ENCODE assay signal across 25 cellular contexts in genomic region chr3:9388562-9389272, GRCh38. TPM values are rescaled to one million over a fixed set of nuclear protein-coding genes. Genes with fewer than 3 reads are reported as not detected.
DNase-seq lines count a peak whose midpoint lies in the region; ATAC-seq and TF ChIP-seq lines count a peak whose summit lies in the region.
"Had no signal": no experiment of that assay in that cellular context is flagged by ENCODE, and none has a peak within 500 bp of the region (broad histone marks: within the 10 kb centered on the region; RNA-seq: fewer than 3 reads in every experiment).

No MANE protein-coding gene starts in this region.

- CTCF ChIA-PET in HEK293 (lab: Yijun Ruan, JAX): interaction anchor here (0.6 kb wide), 2 partner anchors 30 to 40 kb away, joined by 3 read pairs; no protein-coding TSS in a partner anchor

- DNase-seq in activated T-cell treated with anti-CD3 and anti-CD28 coated beads, Interleukin-2, amount 50 U/mL, for 72 hours: no peak
- DNase-seq in activated T-cell treated with anti-CD3 and anti-CD28 coated beads, Interleukin-2, amount 50 U/mL, for 48 hours: no peak
- DNase-seq in mesothelial cell of epicardium (ENCODE audit: low spot score in 2 of 2, unreplicated experiment in 2 of 2): no peak
- DNase-seq in NCI-H2227 treated with DMSO at 0.1 percent for 48 hours (lab: John Stamatoyannopoulos, UW): no peak
- no peak for DNase-seq in prostate gland (ENCODE audit: low spot score)
- DNase-seq: activated CD4-positive, alpha-beta T cell treated with anti-CD3 and anti-CD28 coated beads for 1 hour; activated gamma-delta T cell treated with Interleukin-2 at 50 U/mL for 16 hours; amniotic stem cell; gastrocnemius medialis; kidney; left ventricle myocardium superior; naive B cell; NCI-H1048; NCI-H187; NCI-H2171; NCI-H510A treated with DMSO at 0.1 percent for 48 hours; nucleus accumbens; trophoblast cell had no signal

- H3K4me3 Mint-ChIP-seq in activated T-cell treated with anti-CD3 and anti-CD28 coated beads, Interleukin-2, amount 50 U/mL, for 72 hours: no peak overlapping the region
- H3K4me3 Mint-ChIP-seq in activated naive CD8-positive, alpha-beta T cell: no peak overlapping the region
- no peak overlapping the region for H3K4me3 Mint-ChIP-seq in mesothelial cell of epicardium
- H3K4me3 Mint-ChIP-seq: B cell; brain; naive B cell; stimulated activated memory B cell treated with anti-CD40 and anti-IgM and Interleukin-4, amounts not matched to agents 10 μg/mL and 1 μg/mL and 100 μg/mL, for 72 hours had no signal

- intact Hi-C loops in prostate gland (cut with DNase I): no loop called here

- no peak for TF ChIP-seq POLR2A in prostate gland (IDR thresholded peaks at IDR 0.05)

- no peaks in the 10 kb centered on the region for H3K27me3 Mint-ChIP-seq in activated T-cell treated with anti-CD3 and anti-CD28 coated beads, Interleukin-2, amount 50 U/mL, for 72 hours (ENCODE audit: low read depth)
- no peaks in the 10 kb centered on the region for H3K27me3 Mint-ChIP-seq in activated naive CD8-positive, alpha-beta T cell
- H3K27me3 Mint-ChIP-seq in mesothelial cell of epicardium (ENCODE audit: low read depth): no peaks in the 10 kb centered on the region
- H3K27me3 Mint-ChIP-seq: B cell; brain; naive B cell; stimulated activated memory B cell treated with anti-CD40 and anti-IgM and Interleukin-4, amounts not matched to agents 10 μg/mL and 1 μg/mL and 100 μg/mL, for 72 hours had no signal

- POLR2A ChIA-PET in HEK293 (lab: Yijun Ruan, JAX): interaction anchor here (0.9 to 1.3 kb wide), 4 partner anchors 8 to 27 kb away, joined by 3 read pairs; partner anchors contain the start of gene THUMPD3

- H3K36me3 ChIP-seq in HEK293 (ENCODE audit: control insufficient read depth in 2 of 2, insufficient read depth in 1 of 2, low read length in 2 of 2) (peaks cover 75 to 96% of the 10 kb centered on the region in 2 experiments), prostate gland (peaks cover 0 to 13% of the 10 kb centered on the region in 2 donors)

- no peak overlapping the region for H3K4me3 ChIP-seq in HEK293 (ENCODE audit: low read depth, low read length)
- no peak overlapping the region for H3K4me3 ChIP-seq in prostate gland
- H3K4me3 ChIP-seq: gastrocnemius medialis had no signal

- H3K27me3 ChIP-seq in prostate gland (replicated peaks; ENCODE audit: insufficient read depth): no peaks in the 10 kb centered on the region
- H3K27me3 ChIP-seq: gastrocnemius medialis had no signal

- H3K27ac Mint-ChIP-seq in activated T-cell treated with anti-CD3 and anti-CD28 coated beads, Interleukin-2, amount 50 U/mL, for 72 hours: peak overlapping the region; percentile 59
- peak overlapping the region; percentile 66 for H3K27ac Mint-ChIP-seq in activated naive CD8-positive, alpha-beta T cell
- peak overlapping the region; percentile 5 for H3K27ac Mint-ChIP-seq in mesothelial cell of epicardium
- H3K27ac Mint-ChIP-seq: B cell; stimulated activated memory B cell treated with anti-CD40 and anti-IgM and Interleukin-4, amounts not matched to agents 10 μg/mL and 1 μg/mL and 100 μg/mL, for 72 hours had no signal

- H3K4me1 Mint-ChIP-seq in activated T-cell treated with anti-CD3 and anti-CD28 coated beads, Interleukin-2, amount 50 U/mL, for 72 hours (ENCODE audit: low read depth): peaks cover 51% of the 10 kb centered on the region
- peaks cover 62% of the 10 kb centered on the region for H3K4me1 Mint-ChIP-seq in activated naive CD8-positive, alpha-beta T cell (ENCODE audit: low read depth)
- H3K4me1 Mint-ChIP-seq in mesothelial cell of epicardium: peaks cover 3% of the 10 kb centered on the region

- WGBS in prostate gland: 63% methylated on average over 5 of the region's 5 CpGs

- no peak overlapping the region for H3K27ac ChIP-seq in HEK293 (ENCODE audit: extremely low read depth, low read depth, low read length)
- H3K27ac ChIP-seq in prostate gland: no peak overlapping the region
- H3K27ac ChIP-seq: gastrocnemius medialis, RWPE1 had no signal

- H3K9me3 Mint-ChIP-seq in activated T-cell treated with anti-CD3 and anti-CD28 coated beads, Interleukin-2, amount 50 U/mL, for 72 hours: no peaks in the 10 kb centered on the region
- no peaks in the 10 kb centered on the region for H3K9me3 Mint-ChIP-seq in activated naive CD8-positive, alpha-beta T cell (ENCODE audit: low read depth)
- no peaks in the 10 kb centered on the region for H3K9me3 Mint-ChIP-seq in mesothelial cell of epicardium
- H3K9me3 Mint-ChIP-seq: brain; naive B cell; stimulated activated memory B cell treated with anti-CD40 and anti-IgM and Interleukin-4, amounts not matched to agents 10 μg/mL and 1 μg/mL and 100 μg/mL, for 72 hours had no signal

- H3K4me1 ChIP-seq in HEK293 (ENCODE audit: control insufficient read depth, insufficient read depth, low read length) (no peaks in the 10 kb centered on the region), prostate gland (replicated peaks) (no peaks in the 10 kb centered on the region)

- ATAC-seq in activated T-cell treated with anti-CD3 and anti-CD28 coated beads, Interleukin-2, amount 50 U/mL, for 72 hours (replicated peaks in 1 of 2): no peak
- ATAC-seq in GM18858 (IDR thresholded peaks at IDR 0.05; ENCODE audit: unreplicated experiment): no peak
- ATAC-seq: gastrocnemius medialis; left ventricle myocardium superior; stimulated activated memory B cell treated with anti-CD40 and anti-IgM and Interleukin-4, amounts not matched to agents 10 μg/mL and 1 μg/mL and 100 μg/mL, for 72 hours had no signal

- TF ChIP-seq CTCF in HEK293 (tag by site-specific recombination; IDR thresholded peaks at IDR 0.05) (no peak), mesothelial cell of epicardium (IDR thresholded peaks at IDR 0.05; ENCODE audit: unreplicated experiment) (no peak), prostate gland (IDR thresholded peaks at IDR 0.05) (no peak)

- H3K9me3 ChIP-seq in HEK293 (ENCODE audit: control insufficient read depth, insufficient read depth, low read depth, low read length) (no peaks in the 10 kb centered on the region), prostate gland (no peaks in the 10 kb centered on the region)
- H3K9me3 ChIP-seq: gastrocnemius medialis had no signal

- H3K36me3 Mint-ChIP-seq in activated T-cell treated with anti-CD3 and anti-CD28 coated beads, Interleukin-2, amount 50 U/mL, for 72 hours (ENCODE audit: insufficient read depth in 2 of 2): peaks cover 20 to 56% of the 10 kb centered on the region in 2 donors
- peaks cover 12% of the 10 kb centered on the region for H3K36me3 Mint-ChIP-seq in activated naive CD8-positive, alpha-beta T cell
- peaks cover 40% of the 10 kb centered on the region for H3K36me3 Mint-ChIP-seq in mesothelial cell of epicardium

TF ChIP-seq in HEK293, 187 proteins besides CTCF, POLR2A, EP300 and RAD21:
- TF ChIP-seq PRDM2 (tag by site-specific recombination; IDR thresholded peaks at IDR 0.05; ENCODE audit: borderline replicate concordance) (no peak), KLF10 (tag by site-specific recombination; IDR thresholded peaks at IDR 0.05) (0 out of 2 replicates have a peak, but pooled peaks have one; percentile 33)

RNA-seq across cellular contexts. Expression of gene SETD5, which starts 8.7 kb away (rescaled TPM):
- 100 to 1,000 TPM; 158 to 173 TPM for total RNA-seq in activated T-cell treated with anti-CD3 and anti-CD28 coated beads, Interleukin-2, amount 50 U/mL, for 72 hours
- total RNA-seq in mesothelial cell of epicardium (247 to 256 TPM (median 254 TPM) in 3 replicates), prostate gland (100 to 1,000 TPM in 1 of 2 donors, 10 to 100 TPM in 1; 58.4 to 118 TPM)

RNA-seq across cellular contexts. Expression of gene THUMPD3, which starts 25.9 kb away (rescaled TPM):
- total RNA-seq in activated T-cell treated with anti-CD3 and anti-CD28 coated beads, Interleukin-2, amount 50 U/mL, for 72 hours: 10 to 100 TPM; 56.0 to 65.5 TPM
- total RNA-seq in mesothelial cell of epicardium: 62.1 to 72.7 TPM (median 63.2 TPM) in 3 replicates
- total RNA-seq in prostate gland: 10 to 100 TPM; 28.8 to 38.7 TPM

Comparison
In these comparisons a context has a peak if more than half of its experiments do, and no peak if none do; other contexts are left out.
1. H3K27ac Mint-ChIP-seq: peak in every context shown above with its lines; median percentile 66 in activated naive CD8-positive, alpha-beta T cell; 59 in activated T-cell treated with anti-CD3 and anti-CD28 coated beads, Interleukin-2, amount 50 U/mL, for 72 hours; 5 in mesothelial cell of epicardium.